ENCODE assay signal across 9 cellular contexts in genomic region chr2:10378189-10378588, GRCh38.
DNase-seq lines count a peak whose midpoint lies in the region; ATAC-seq and TF ChIP-seq lines count a peak whose summit lies in the region.
"Had no signal": no experiment of that assay in that cellular context is flagged by ENCODE, and none has a peak within 500 bp of the region (broad histone marks: within the 10 kb centered on the region; RNA-seq: fewer than 3 reads in every experiment).

No MANE protein-coding gene starts in this region.

- TF ChIP-seq EP300 in stomach (IDR thresholded peaks at IDR 0.05): no peak

- WGBS in stomach, 5 donors: 44 to 54% (median 51%) methylated on average over 7 of the region's 7 CpGs

- H3K27ac ChIP-seq in stomach: peak overlapping the region in 1 of 5 donors; percentile 26
- H3K27ac ChIP-seq: KMS-11 had no signal

- no peaks in the 10 kb centered on the region for H3K9me3 ChIP-seq in stomach

- peaks cover 0 to 6% (median 0%) of the 10 kb centered on the region in 4 donors for H3K36me3 ChIP-seq in stomach

- DNase-seq in NCI-H510A treated with DMSO at 0.1 percent for 48 hours (lab: John Stamatoyannopoulos, UW) (peak; percentile 67), myocyte (ENCODE audit: low read depth) (peak; percentile 28), KG1 (lab: John Stamatoyannopoulos, UW) (no peak), NCI-H82 treated with DMSO at 0.1 percent for 48 hours (lab: John Stamatoyannopoulos, UW; ENCODE audit: unreplicated experiment) (no peak), mesenteric fat pad (ENCODE audit: low spot score) (no peak), stomach (no peak)

- intact Hi-C loops in stomach (cut with DNase I; ENCODE audit: low total_unique reads): no loop called here

- H3K4me3 ChIP-seq in stomach: no peak overlapping the region

- H3K27me3 ChIP-seq in stomach: no peaks in the 10 kb centered on the region

- H3K4me1 ChIP-seq in stomach: peaks cover 33 to 70% (median 53%) of the 10 kb centered on the region in 4 donors

- no peak for TF ChIP-seq POLR2A in stomach (IDR thresholded peaks at IDR 0.05)

- no peak for TF ChIP-seq CTCF in stomach (IDR thresholded peaks at IDR 0.05)

- peak; percentile 87 for ATAC-seq in GM18870 (IDR thresholded peaks at IDR 0.05; ENCODE audit: unreplicated experiment)
- peak; percentile 74 for ATAC-seq in HG02678 (IDR thresholded peaks at IDR 0.05; ENCODE audit: unreplicated experiment)

Comparison
In these comparisons a context has a peak if more than half of its experiments do, and no peak if none do; other contexts are left out.
1. DNase-seq: peak in NCI-H510A treated with DMSO at 0.1 percent for 48 hours (single experiment) and myocyte (single experiment); none in KG1 (single experiment), NCI-H82 treated with DMSO at 0.1 percent for 48 hours (single experiment), mesenteric fat pad (single experiment) and stomach (single experiment).